8 cellular contexts compared by ENCODE assay signal in the genomic region with DNA sequence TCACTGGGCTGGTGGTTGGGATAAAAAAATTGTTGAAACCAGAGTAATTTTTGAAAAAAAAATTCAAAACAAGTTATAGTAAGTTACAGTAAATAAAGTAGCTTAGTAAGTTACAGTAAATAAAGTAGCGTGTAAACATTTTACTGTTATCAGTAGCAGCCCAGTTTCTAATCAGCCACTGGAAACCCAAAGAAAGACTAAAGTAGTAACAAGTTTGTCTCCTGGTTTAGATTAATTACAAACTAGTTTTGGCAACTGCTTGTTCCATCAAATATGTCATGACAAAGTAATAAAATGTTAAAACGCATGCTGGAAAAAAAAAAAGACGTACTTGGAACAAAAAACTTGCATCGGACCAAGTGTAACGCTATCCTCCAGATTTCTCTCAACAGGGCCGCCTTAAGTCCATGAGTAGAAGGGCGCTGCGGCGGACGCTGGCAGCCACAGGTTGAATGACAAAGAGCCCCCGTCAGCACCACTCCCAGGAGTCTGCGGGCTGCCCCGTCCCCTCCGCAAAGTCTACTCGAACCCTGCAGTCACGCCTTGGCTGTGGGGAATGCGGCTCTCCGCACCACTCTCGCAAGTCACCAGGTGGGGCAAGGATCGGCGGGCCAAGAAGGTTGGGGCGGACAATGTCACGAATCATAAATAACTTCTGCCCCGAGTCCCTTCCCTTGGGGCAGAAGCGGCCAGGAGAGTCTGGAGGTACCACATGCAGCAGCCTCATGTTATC. TPM values are rescaled to one million over a fixed set of nuclear protein-coding genes. Genes with fewer than 3 reads are reported as not detected.
DNase-seq lines count a peak whose midpoint lies in the region; TF ChIP-seq lines count a peak whose summit lies in the region.

No MANE protein-coding gene starts in this region.

- peaks cover 16 to 19% of the 10 kb centered on the region in 2 experiments for H3K4me1 ChIP-seq in neutrophil (ENCODE audit: control insufficient read depth in 1 of 2, insufficient read depth in 1 of 2, low read depth in 1 of 2, low read length in 1 of 2)
- peaks cover 5% of the 10 kb centered on the region for H3K4me1 ChIP-seq in thymus (ENCODE audit: control insufficient read depth, insufficient read depth, low read length)

- peak; percentile 74 for DNase-seq in Caki2 (ENCODE audit: low read depth)
- peak; percentile 65 for DNase-seq in GM20000 (ENCODE audit: low spot score)
- DNase-seq in HT-29 (ENCODE audit: low spot score), result peak; percentile 80
- peak; percentile 69 for DNase-seq in RPMI7951 (ENCODE audit: low read depth)
- DNase-seq in activated effector memory CD4-positive, alpha-beta T cell treated with Interleukin-2 at 50 U/mL for 16 hours, result peak; percentile 25
- DNase-seq in foreskin melanocyte, result peak; percentile 24

- WGBS in thymus, result 5% methylated on average over 25 of the region's 25 CpGs

- peaks cover 52% of the 10 kb centered on the region for H3K27me3 ChIP-seq in neutrophil
- no peaks in the 10 kb centered on the region for H3K27me3 ChIP-seq in thymus (ENCODE audit: control insufficient read depth, insufficient read depth)

- TF ChIP-seq CTCF in GM20000 (IDR thresholded peaks at IDR 0.05; ENCODE audit: extremely low read depth, missing control alignments) (no peak), neutrophil (IDR thresholded peaks at IDR 0.05) (no peak)

- H3K27ac ChIP-seq in neutrophil (no peak overlapping the region), thymus (ENCODE audit: low read depth) (no peak overlapping the region)

- in situ Hi-C loops in Caki2 (cut with HindIII; ENCODE audit: low pct_unique_long_range_greater_than_20kb, low sequenced_read_pairs), result no loop called here

- H3K36me3 ChIP-seq in neutrophil (no peaks in the 10 kb centered on the region), thymus (ENCODE audit: control insufficient read depth, insufficient read depth) (no peaks in the 10 kb centered on the region)

- peak overlapping the region; percentile 59 to 73 for H3K4me3 ChIP-seq in neutrophil (ENCODE audit: low read depth in 1 of 2, low read length in 1 of 2)
- peak overlapping the region; percentile 86 for H3K4me3 ChIP-seq in thymus (ENCODE audit: low read length)

- H3K9me3 ChIP-seq in neutrophil (no peaks in the 10 kb centered on the region), thymus (ENCODE audit: control insufficient read depth) (no peaks in the 10 kb centered on the region)

RNA-seq across cellular contexts. Expression of gene SLC16A1, which starts 0.9 kb away (rescaled TPM):
- 29.8 and 34.6 TPM in 2 replicates for total RNA-seq in Caki2 (2014; rRNA removed; shearing (Covaris generic); ENCODE audit: low replicate concordance)
- 61.7 and 74.2 TPM in 2 replicates for total RNA-seq in HT-29 (2014; rRNA removed; shearing (Covaris generic))
- 99.0 and 99.1 TPM in 2 replicates for total RNA-seq in RPMI7951 (2014; rRNA removed; shearing (Covaris generic))
- polyA plus RNA-seq in thymus, result 19.4 TPM

Comparison
In these comparisons a context has a peak if more than half of its experiments do, and no peak if none do; other contexts are left out.
1. DNase-seq: peak in every context shown above with its lines; median percentile 80 in HT-29; 74 in Caki2; 69 in RPMI7951; 65 in GM20000; 25 in activated effector memory CD4-positive, alpha-beta T cell treated with Interleukin-2 at 50 U/mL for 16 hours; 24 in foreskin melanocyte.